In genomic region chr3:52536369-52537164, GRCh38 we compare ENCODE assay signal across 8 cellular contexts. TPM values are rescaled to one million over a fixed set of nuclear protein-coding genes. Genes with fewer than 3 reads are reported as not detected.
DNase-seq lines count a peak whose midpoint lies in the region; ATAC-seq and TF ChIP-seq lines count a peak whose summit lies in the region.

Gene UQCC5 (plus strand): TSS chr3:52536605. CDS start chr3:52536756, 151 bp downstream.

- ATAC-seq in GM18907 (IDR thresholded peaks at IDR 0.05; ENCODE audit: unreplicated experiment) (peak; percentile 82), HG03139 (IDR thresholded peaks at IDR 0.05; ENCODE audit: unreplicated experiment) (peak; percentile 84)

- TF ChIP-seq CTCF in WERI-Rb-1 (IDR thresholded peaks at IDR 0.05; ENCODE audit: low read depth, low read length) (no peak), breast epithelium (IDR thresholded peaks at IDR 0.05) (no peak)

- H3K9me3 ChIP-seq in WERI-Rb-1 (ENCODE audit: severe bottlenecking) (no peaks in the 10 kb centered on the region), breast epithelium (no peaks in the 10 kb centered on the region), iPS-18c (ENCODE audit: control insufficient read depth, insufficient read depth, low read length) (no peaks in the 10 kb centered on the region), skeletal muscle tissue (ENCODE audit: control insufficient read depth in 3 of 3, low read length in 3 of 3) (no peaks in the 10 kb centered on the region)

- peak; percentile 100 for DNase-seq in AG08395 (ENCODE audit: low spot score)
- DNase-seq in NCI-H2196 treated with DMSO at 0.1 percent for 48 hours (lab: John Stamatoyannopoulos, UW; ENCODE audit: unreplicated experiment) = peak; percentile 87
- peak; percentile 98 for DNase-seq in WERI-Rb-1
- DNase-seq in breast epithelium (ENCODE audit: low spot score in 2 of 2) = peak; percentile 98

- intact Hi-C loops in breast epithelium (cut with DNase I; ENCODE audit: low total_unique reads) = loop anchor here (10.0 kb wide), 2 partner anchors 62 to 168 kb away; partner anchors contain the start of genes GLT8D1 and SPCS1

- H3K27ac ChIP-seq in WERI-Rb-1 = peak within 1 kb of the TSS; percentile 77
- peak within 1 kb of the TSS; percentile 87 to 89 for H3K27ac ChIP-seq in breast epithelium
- H3K27ac ChIP-seq in skeletal muscle tissue (ENCODE audit: low read depth, low read length) = peak within 1 kb of the TSS; percentile 93

- H3K4me3 ChIP-seq in WERI-Rb-1 (ENCODE audit: low read depth, low read length) (peak within 1 kb of the TSS; percentile 79), breast epithelium (peak within 1 kb of the TSS; percentile 66 to 76 (median 69)), iPS-18c (ENCODE audit: insufficient read depth, low read depth, low read length) (peak within 1 kb of the TSS; percentile 92), skeletal muscle tissue (ENCODE audit: low read length in 3 of 3) (peak within 1 kb of the TSS; percentile 94 to 98 (median 94))

- TF ChIP-seq POLR2A in breast epithelium (IDR thresholded peaks at IDR 0.05) = peak; percentile 93

- H3K4me1 ChIP-seq in breast epithelium = peaks cover 16 to 19% of the 10 kb centered on the region in 2 donors
- H3K4me1 ChIP-seq in skeletal muscle tissue (ENCODE audit: control insufficient read depth in 3 of 3, insufficient read depth in 3 of 3, low read length in 3 of 3) = peaks cover 43 to 61% (median 45%) of the 10 kb centered on the region in 3 donors

- H3K36me3 ChIP-seq in WERI-Rb-1 (peaks cover 22% of the 10 kb centered on the region), breast epithelium (no peaks in the 10 kb centered on the region), skeletal muscle tissue (ENCODE audit: control insufficient read depth in 3 of 3, insufficient read depth in 3 of 3, low read length in 3 of 3) (peaks cover 5 to 8% (median 7%) of the 10 kb centered on the region in 3 donors)

- H3K27me3 ChIP-seq in WERI-Rb-1 (ENCODE audit: insufficient read depth, low read depth, severe bottlenecking) (no peaks in the 10 kb centered on the region), breast epithelium (no peaks in the 10 kb centered on the region), skeletal muscle tissue (ENCODE audit: control insufficient read depth in 3 of 3, insufficient read depth in 3 of 3, low read length in 3 of 3) (peaks cover 0 to 3% (median 0%) of the 10 kb centered on the region in 3 donors)

- H3K9ac ChIP-seq in skeletal muscle tissue (ENCODE audit: low read depth in 1 of 3, low read length in 3 of 3) = peak within 1 kb of the TSS; percentile 87 to 100 (median 96)

RNA-seq across cellular contexts. Expression of gene UQCC5, which starts in this region (rescaled TPM):
- 10 to 100 TPM in 1 of 3 donors, 1 to 10 TPM in 2; 1.3 to 14.1 (median 1.8) TPM for total RNA-seq in breast epithelium
- total RNA-seq in skeletal muscle tissue = 1.0 TPM

Comparison
In these comparisons a context has a peak if more than half of its experiments do, and no peak if none do; other contexts are left out.
1. Peak in every context shown above with its lines: DNase-seq, ATAC-seq, H3K4me3 ChIP-seq and H3K27ac ChIP-seq.